ENCODE assay signal across 1 cellular context in genomic region chr6:170371091-170371490, GRCh38.
TF ChIP-seq lines count a peak whose summit lies in the region.

No MANE protein-coding gene starts in this region.

TF ChIP-seq in IMR-90, 13 proteins besides CTCF, POLR2A, EP300 and RAD21 (continued from another document):
- TF ChIP-seq CEBPB (IDR thresholded peaks at IDR 0.05; ENCODE audit: low read depth, low read length) (no peak), RFX5 (IDR thresholded peaks at IDR 0.05; ENCODE audit: low read depth, low read length) (no peak), SMC3 (IDR thresholded peaks at IDR 0.05; ENCODE audit: low read depth, low read length) (no peak), NFE2L2 (IDR thresholded peaks at IDR 0.05; ENCODE audit: low read depth, low read length) (no peak), ELK1 (IDR thresholded peaks at IDR 0.05; ENCODE audit: borderline replicate concordance, low read depth, low read length) (no peak)
TF ChIP-seq in IMR-90: peak in this region for 0.
